Comparison of ENCODE assay signal across 1 cellular context in the genomic region with DNA sequence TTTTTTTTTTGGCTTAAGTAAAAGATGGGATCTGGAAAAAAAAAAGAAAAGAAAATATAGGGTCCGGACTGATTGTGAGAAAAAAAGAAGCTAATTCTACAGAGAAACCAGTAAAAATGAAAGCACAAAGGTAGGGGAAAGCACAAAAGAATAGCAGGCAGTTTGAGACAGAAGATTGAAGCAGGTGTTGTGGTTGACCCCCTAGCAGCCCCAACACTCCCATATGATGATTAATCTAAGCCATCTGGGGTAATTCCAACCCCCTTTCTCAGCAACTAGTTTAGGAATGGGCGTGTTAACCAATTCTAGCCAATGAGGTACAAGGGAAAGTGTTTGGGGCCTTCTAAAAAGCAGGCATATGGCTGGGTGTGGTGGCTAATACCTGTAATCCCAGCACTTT.
TF ChIP-seq lines count a peak whose summit lies in the region.

No MANE protein-coding gene starts in this region.

TF ChIP-seq in GM12878, 131 proteins besides CTCF, POLR2A, EP300 and RAD21 (continued from another document and continues in another):
- TF ChIP-seq, protein P1, sequence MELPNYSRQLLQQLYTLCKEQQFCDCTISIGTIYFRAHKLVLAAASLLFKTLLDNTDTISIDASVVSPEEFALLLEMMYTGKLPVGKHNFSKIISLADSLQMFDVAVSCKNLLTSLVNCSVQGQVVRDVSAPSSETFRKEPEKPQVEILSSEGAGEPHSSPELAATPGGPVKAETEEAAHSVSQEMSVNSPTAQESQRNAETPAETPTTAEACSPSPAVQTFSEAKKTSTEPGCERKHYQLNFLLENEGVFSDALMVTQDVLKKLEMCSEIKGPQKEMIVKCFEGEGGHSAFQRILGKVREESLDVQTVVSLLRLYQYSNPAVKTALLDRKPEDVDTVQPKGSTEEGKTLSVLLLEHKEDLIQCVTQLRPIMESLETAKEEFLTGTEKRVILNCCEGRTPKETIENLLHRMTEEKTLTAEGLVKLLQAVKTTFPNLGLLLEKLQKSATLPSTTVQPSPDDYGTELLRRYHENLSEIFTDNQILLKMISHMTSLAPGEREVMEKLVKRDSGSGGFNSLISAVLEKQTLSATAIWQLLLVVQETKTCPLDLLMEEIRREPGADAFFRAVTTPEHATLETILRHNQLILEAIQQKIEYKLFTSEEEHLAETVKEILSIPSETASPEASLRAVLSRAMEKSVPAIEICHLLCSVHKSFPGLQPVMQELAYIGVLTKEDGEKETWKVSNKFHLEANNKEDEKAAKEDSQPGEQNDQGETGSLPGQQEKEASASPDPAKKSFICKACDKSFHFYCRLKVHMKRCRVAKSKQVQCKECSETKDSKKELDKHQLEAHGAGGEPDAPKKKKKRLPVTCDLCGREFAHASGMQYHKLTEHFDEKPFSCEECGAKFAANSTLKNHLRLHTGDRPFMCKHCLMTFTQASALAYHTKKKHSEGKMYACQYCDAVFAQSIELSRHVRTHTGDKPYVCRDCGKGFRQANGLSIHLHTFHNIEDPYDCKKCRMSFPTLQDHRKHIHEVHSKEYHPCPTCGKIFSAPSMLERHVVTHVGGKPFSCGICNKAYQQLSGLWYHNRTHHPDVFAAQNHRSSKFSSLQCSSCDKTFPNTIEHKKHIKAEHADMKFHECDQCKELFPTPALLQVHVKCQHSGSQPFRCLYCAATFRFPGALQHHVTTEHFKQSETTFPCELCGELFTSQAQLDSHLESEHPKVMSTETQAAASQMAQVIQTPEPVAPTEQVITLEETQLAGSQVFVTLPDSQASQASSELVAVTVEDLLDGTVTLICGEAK (IDR thresholded peaks at IDR 0.05; ENCODE audit: borderline replicate concordance), result no peak
- TF ChIP-seq IKZF2 (IDR thresholded peaks at IDR 0.05) (peak; percentile 58 to 84; a peak in 3 of 4 replicates), EZH2 (IDR thresholded peaks at IDR 0.05; ENCODE audit: borderline replicate concordance, control insufficient read depth, low read depth, low read length) (no peak), HDAC6 (IDR thresholded peaks at IDR 0.05; ENCODE audit: unreplicated experiment) (no peak), KLF5 (IDR thresholded peaks at IDR 0.05; ENCODE audit: partially characterized antibody) (no peak), MYB (IDR thresholded peaks at IDR 0.05; ENCODE audit: borderline replicate concordance, low read depth, low read length) (peak; percentile 57; the same call in 1 of the 2 replicates), FOXM1 (IDR thresholded peaks at IDR 0.05; ENCODE audit: low read depth, low read length) (peak; percentile 94), SIN3A (IDR thresholded peaks at IDR 0.05; ENCODE audit: low read depth, low read length) (no peak), IKZF1 (conservative IDR thresholded peaks at IDR 0.05) (peak; percentile 47; the same call in 1 of the 2 replicates), ASH2L (IDR thresholded peaks at IDR 0.05; ENCODE audit: borderline replicate concordance, low read depth) (no peak), FOXK2 (IDR thresholded peaks at IDR 0.05) (no peak), RAD51 (IDR thresholded peaks at IDR 0.05) (no peak), RFX5 (IDR thresholded peaks at IDR 0.05; ENCODE audit: low read depth, low read length) (no peak), PML (IDR thresholded peaks at IDR 0.05; ENCODE audit: low read length) (no peak), EED (IDR thresholded peaks at IDR 0.05; ENCODE audit: low read depth) (peak; percentile 91), HCFC1 (IDR thresholded peaks at IDR 0.05; ENCODE audit: low read length) (no peak), NFIC (IDR thresholded peaks at IDR 0.05; ENCODE audit: low read depth, low read length) (peak; percentile 95), ZBED1 (IDR thresholded peaks at IDR 0.05; ENCODE audit: borderline replicate concordance) (peak; percentile 65; the same call in 1 of the 2 replicates), HDAC2 (IDR thresholded peaks at IDR 0.05) (no peak), CBFB (IDR thresholded peaks at IDR 0.05; ENCODE audit: low read depth) (peak; percentile 91), NR2C2 (IDR thresholded peaks at IDR 0.05; ENCODE audit: borderline replicate concordance, control insufficient read depth, insufficient read length, low read depth) (no peak), BCL11A (IDR thresholded peaks at IDR 0.05; ENCODE audit: low read depth, low read length) (peak; percentile 96), RUNX3 (IDR thresholded peaks at IDR 0.05; ENCODE audit: low read length) (peak; percentile 98), STAT3 (IDR thresholded peaks at IDR 0.05; ENCODE audit: low read depth, low read length) (no peak), MEF2B (IDR thresholded peaks at IDR 0.05; ENCODE audit: partially characterized antibody, poor library complexity, severe bottlenecking) (peak; percentile 53), ZNF622 (IDR thresholded peaks at IDR 0.05) (no peak), TCF7 (IDR thresholded peaks at IDR 0.05; ENCODE audit: borderline replicate concordance) (peak; percentile 37; the same call in 1 of the 2 replicates), RCOR1 (conservative IDR thresholded peaks at IDR 0.05; ENCODE audit: low read depth, low read length) (no peak), ZNF384 (IDR thresholded peaks at IDR 0.05; ENCODE audit: borderline replicate concordance, low read depth, low read length) (peak; percentile 66; the same call in 1 of the 2 replicates), POLR2AphosphoS5 (IDR thresholded peaks at IDR 0.05; ENCODE audit: low read length) (no peak), YY1 (IDR thresholded peaks at IDR 0.05; ENCODE audit: low read depth, low read length) (0 out of 2 replicates have a peak, but pooled peaks have one; percentile 37), KAT2A (conservative IDR thresholded peaks at IDR 0.05; ENCODE audit: control insufficient read depth, low read depth, low read length) (no peak), ETV6 (conservative IDR thresholded peaks at IDR 0.05 in 1 of 2, IDR thresholded peaks at IDR 0.05 in 1 of 2; ENCODE audit: borderline replicate concordance in 1 of 2, low read depth in 1 of 2) (peak in 1 of 2 experiments; percentile 65; a peak in 2 of 4 replicates), SUPT20H (IDR thresholded peaks at IDR 0.05; ENCODE audit: borderline replicate concordance, control insufficient read depth, low read depth, low read length) (no peak)
- TF ChIP-seq, protein P2, sequence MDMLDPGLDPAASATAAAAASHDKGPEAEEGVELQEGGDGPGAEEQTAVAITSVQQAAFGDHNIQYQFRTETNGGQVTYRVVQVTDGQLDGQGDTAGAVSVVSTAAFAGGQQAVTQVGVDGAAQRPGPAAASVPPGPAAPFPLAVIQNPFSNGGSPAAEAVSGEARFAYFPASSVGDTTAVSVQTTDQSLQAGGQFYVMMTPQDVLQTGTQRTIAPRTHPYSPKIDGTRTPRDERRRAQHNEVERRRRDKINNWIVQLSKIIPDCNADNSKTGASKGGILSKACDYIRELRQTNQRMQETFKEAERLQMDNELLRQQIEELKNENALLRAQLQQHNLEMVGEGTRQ (IDR thresholded peaks at IDR 0.05; ENCODE audit: borderline replicate concordance, low read depth, low read length), result no peak
- TF ChIP-seq, protein P3, sequence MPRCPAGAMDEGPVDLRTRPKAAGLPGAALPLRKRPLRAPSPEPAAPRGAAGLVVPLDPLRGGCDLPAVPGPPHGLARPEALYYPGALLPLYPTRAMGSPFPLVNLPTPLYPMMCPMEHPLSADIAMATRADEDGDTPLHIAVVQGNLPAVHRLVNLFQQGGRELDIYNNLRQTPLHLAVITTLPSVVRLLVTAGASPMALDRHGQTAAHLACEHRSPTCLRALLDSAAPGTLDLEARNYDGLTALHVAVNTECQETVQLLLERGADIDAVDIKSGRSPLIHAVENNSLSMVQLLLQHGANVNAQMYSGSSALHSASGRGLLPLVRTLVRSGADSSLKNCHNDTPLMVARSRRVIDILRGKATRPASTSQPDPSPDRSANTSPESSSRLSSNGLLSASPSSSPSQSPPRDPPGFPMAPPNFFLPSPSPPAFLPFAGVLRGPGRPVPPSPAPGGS (IDR thresholded peaks at IDR 0.05; ENCODE audit: borderline replicate concordance, insufficient read depth, low read depth, low read length, poor library complexity, severe bottlenecking), result peak; percentile 93
- TF ChIP-seq, protein P4, sequence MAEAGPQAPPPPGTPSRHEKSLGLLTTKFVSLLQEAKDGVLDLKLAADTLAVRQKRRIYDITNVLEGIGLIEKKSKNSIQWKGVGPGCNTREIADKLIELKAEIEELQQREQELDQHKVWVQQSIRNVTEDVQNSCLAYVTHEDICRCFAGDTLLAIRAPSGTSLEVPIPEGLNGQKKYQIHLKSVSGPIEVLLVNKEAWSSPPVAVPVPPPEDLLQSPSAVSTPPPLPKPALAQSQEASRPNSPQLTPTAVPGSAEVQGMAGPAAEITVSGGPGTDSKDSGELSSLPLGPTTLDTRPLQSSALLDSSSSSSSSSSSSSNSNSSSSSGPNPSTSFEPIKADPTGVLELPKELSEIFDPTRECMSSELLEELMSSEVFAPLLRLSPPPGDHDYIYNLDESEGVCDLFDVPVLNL (IDR thresholded peaks at IDR 0.05; ENCODE audit: low read depth, low read length), result no peak
- TF ChIP-seq, protein P5, sequence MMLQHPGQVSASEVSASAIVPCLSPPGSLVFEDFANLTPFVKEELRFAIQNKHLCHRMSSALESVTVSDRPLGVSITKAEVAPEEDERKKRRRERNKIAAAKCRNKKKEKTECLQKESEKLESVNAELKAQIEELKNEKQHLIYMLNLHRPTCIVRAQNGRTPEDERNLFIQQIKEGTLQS (IDR thresholded peaks at IDR 0.05; ENCODE audit: borderline replicate concordance, extremely low read depth, low read depth, low read length), result no peak
- TF ChIP-seq, protein P6, sequence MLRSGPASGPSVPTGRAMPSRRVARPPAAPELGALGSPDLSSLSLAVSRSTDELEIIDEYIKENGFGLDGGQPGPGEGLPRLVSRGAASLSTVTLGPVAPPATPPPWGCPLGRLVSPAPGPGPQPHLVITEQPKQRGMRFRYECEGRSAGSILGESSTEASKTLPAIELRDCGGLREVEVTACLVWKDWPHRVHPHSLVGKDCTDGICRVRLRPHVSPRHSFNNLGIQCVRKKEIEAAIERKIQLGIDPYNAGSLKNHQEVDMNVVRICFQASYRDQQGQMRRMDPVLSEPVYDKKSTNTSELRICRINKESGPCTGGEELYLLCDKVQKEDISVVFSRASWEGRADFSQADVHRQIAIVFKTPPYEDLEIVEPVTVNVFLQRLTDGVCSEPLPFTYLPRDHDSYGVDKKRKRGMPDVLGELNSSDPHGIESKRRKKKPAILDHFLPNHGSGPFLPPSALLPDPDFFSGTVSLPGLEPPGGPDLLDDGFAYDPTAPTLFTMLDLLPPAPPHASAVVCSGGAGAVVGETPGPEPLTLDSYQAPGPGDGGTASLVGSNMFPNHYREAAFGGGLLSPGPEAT (IDR thresholded peaks at IDR 0.05; ENCODE audit: low read depth), result peak; percentile 83; the same call in 1 of the 2 replicates
- TF ChIP-seq, protein P7, sequence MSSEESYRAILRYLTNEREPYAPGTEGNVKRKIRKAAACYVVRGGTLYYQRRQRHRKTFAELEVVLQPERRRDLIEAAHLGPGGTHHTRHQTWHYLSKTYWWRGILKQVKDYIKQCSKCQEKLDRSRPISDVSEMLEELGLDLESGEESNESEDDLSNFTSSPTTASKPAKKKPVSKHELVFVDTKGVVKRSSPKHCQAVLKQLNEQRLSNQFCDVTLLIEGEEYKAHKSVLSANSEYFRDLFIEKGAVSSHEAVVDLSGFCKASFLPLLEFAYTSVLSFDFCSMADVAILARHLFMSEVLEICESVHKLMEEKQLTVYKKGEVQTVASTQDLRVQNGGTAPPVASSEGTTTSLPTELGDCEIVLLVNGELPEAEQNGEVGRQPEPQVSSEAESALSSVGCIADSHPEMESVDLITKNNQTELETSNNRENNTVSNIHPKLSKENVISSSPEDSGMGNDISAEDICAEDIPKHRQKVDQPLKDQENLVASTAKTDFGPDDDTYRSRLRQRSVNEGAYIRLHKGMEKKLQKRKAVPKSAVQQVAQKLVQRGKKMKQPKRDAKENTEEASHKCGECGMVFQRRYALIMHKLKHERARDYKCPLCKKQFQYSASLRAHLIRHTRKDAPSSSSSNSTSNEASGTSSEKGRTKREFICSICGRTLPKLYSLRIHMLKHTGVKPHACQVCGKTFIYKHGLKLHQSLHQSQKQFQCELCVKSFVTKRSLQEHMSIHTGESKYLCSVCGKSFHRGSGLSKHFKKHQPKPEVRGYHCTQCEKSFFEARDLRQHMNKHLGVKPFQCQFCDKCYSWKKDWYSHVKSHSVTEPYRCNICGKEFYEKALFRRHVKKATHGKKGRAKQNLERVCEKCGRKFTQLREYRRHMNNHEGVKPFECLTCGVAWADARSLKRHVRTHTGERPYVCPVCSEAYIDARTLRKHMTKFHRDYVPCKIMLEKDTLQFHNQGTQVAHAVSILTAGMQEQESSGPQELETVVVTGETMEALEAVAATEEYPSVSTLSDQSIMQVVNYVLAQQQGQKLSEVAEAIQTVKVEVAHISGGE (CRISPR knock-in tag; IDR thresholded peaks at IDR 0.05), result no peak
- TF ChIP-seq, protein P8, sequence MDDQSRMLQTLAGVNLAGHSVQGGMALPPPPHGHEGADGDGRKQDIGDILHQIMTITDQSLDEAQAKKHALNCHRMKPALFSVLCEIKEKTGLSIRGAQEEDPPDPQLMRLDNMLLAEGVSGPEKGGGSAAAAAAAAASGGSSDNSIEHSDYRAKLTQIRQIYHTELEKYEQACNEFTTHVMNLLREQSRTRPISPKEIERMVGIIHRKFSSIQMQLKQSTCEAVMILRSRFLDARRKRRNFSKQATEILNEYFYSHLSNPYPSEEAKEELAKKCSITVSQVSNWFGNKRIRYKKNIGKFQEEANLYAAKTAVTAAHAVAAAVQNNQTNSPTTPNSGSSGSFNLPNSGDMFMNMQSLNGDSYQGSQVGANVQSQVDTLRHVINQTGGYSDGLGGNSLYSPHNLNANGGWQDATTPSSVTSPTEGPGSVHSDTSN (IDR thresholded peaks at IDR 0.05; ENCODE audit: insufficient replicate concordance, low read depth, low read length), result peak; percentile 75
- TF ChIP-seq, protein P9, sequence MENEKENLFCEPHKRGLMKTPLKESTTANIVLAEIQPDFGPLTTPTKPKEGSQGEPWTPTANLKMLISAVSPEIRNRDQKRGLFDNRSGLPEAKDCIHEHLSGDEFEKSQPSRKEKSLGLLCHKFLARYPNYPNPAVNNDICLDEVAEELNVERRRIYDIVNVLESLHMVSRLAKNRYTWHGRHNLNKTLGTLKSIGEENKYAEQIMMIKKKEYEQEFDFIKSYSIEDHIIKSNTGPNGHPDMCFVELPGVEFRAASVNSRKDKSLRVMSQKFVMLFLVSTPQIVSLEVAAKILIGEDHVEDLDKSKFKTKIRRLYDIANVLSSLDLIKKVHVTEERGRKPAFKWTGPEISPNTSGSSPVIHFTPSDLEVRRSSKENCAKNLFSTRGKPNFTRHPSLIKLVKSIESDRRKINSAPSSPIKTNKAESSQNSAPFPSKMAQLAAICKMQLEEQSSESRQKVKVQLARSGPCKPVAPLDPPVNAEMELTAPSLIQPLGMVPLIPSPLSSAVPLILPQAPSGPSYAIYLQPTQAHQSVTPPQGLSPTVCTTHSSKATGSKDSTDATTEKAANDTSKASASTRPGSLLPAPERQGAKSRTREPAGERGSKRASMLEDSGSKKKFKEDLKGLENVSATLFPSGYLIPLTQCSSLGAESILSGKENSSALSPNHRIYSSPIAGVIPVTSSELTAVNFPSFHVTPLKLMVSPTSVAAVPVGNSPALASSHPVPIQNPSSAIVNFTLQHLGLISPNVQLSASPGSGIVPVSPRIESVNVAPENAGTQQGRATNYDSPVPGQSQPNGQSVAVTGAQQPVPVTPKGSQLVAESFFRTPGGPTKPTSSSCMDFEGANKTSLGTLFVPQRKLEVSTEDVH (IDR thresholded peaks at IDR 0.05; ENCODE audit: low read depth, partially characterized antibody), result no peak
- TF ChIP-seq, protein P10, sequence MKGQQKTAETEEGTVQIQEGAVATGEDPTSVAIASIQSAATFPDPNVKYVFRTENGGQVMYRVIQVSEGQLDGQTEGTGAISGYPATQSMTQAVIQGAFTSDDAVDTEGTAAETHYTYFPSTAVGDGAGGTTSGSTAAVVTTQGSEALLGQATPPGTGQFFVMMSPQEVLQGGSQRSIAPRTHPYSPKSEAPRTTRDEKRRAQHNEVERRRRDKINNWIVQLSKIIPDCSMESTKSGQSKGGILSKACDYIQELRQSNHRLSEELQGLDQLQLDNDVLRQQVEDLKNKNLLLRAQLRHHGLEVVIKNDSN (IDR thresholded peaks at IDR 0.05; ENCODE audit: borderline replicate concordance, extremely low read length, insufficient read depth, low read depth, low read length), result no peak
